In genomic region chr6:5679271-5679670, GRCh38 we compare ENCODE assay signal across 23 cellular contexts.
A peak's percentile ranks its signal among the peaks of the same experiment; 100 is the strongest.
DNase-seq lines count a peak whose midpoint lies in the region; ATAC-seq and TF ChIP-seq lines count a peak whose summit lies in the region.
"Had no signal": no experiment of that assay in that cellular context is flagged by ENCODE, and none has a peak within 500 bp of the region (broad histone marks: within the 10 kb centered on the region; RNA-seq: fewer than 3 reads in every experiment).

No MANE protein-coding gene starts in this region.

- H3K9me3 Mint-ChIP-seq in natural killer cell: no peaks in the 10 kb centered on the region
- H3K9me3 Mint-ChIP-seq in natural killer cell treated with Interleukin-12 subunit alpha and Interleukin-12 subunit beta and Interleukin-15 and Interleukin-18, amount 100 ng/mL, for 72 hours: no peaks in the 10 kb centered on the region
- H3K9me3 Mint-ChIP-seq: CD8-positive, alpha-beta T cell had no signal

- H3K27me3 Mint-ChIP-seq in natural killer cell (ENCODE audit: low read depth in 2 of 2): no peaks in the 10 kb centered on the region
- no peaks in the 10 kb centered on the region for H3K27me3 Mint-ChIP-seq in natural killer cell treated with Interleukin-12 subunit alpha and Interleukin-12 subunit beta and Interleukin-15 and Interleukin-18, amount 100 ng/mL, for 72 hours

- no peak for DNase-seq in natural killer cell
- DNase-seq in natural killer cell treated with Interleukin-12 subunit alpha and Interleukin-12 subunit beta and Interleukin-15 and Interleukin-18, amount 100 ng/mL, for 72 hours (ENCODE audit: low spot score): no peak
- peak; percentile 45 for DNase-seq in SHP77 treated with DMSO at 0.1 percent for 48 hours (lab: John Stamatoyannopoulos, UW)
- peak; percentile 91 for DNase-seq in left kidney (ENCODE audit: low read depth, low spot score)
- DNase-seq in Kasumi-1 (lab: John Stamatoyannopoulos, UW): no peak
- no peak for DNase-seq in NCI-H1048 (lab: John Stamatoyannopoulos, UW)
- DNase-seq in NCI-H2081 treated with DMSO at 0.1 percent for 48 hours (lab: John Stamatoyannopoulos, UW): no peak
- DNase-seq: 8988T; BE2C; Calu3; CD8-positive, alpha-beta T cell; H7; KG1; NCI-H1092; NCI-H1436 treated with DMSO at 0.1 percent for 48 hours; NCI-H2081; NCI-H510A; NCI-H748 treated with DMSO at 0.1 percent for 48 hours; NK-92 treated with Interleukin-12 subunit alpha and Interleukin-12 subunit beta, amount 100 ng/mL, for 24 hours; OCI-M1; Right ventricle myocardium superior had no signal

- ATAC-seq in natural killer cell (no peak), HG03095 (IDR thresholded peaks at IDR 0.05; ENCODE audit: unreplicated experiment) (no peak)
- ATAC-seq in natural killer cell treated with Interleukin-12 subunit alpha and Interleukin-12 subunit beta and Interleukin-15 and Interleukin-18, amount 100 ng/mL, for 72 hours: no peak
- ATAC-seq: CD8-positive, alpha-beta T cell; HepG2 had no signal

- intact Hi-C loops in natural killer cell (cut with micrococcal nuclease): no loop called here

- H3K36me3 Mint-ChIP-seq in natural killer cell: no peaks in the 10 kb centered on the region
- H3K36me3 Mint-ChIP-seq in natural killer cell treated with Interleukin-12 subunit alpha and Interleukin-12 subunit beta and Interleukin-15 and Interleukin-18, amount 100 ng/mL, for 72 hours: peaks cover 5% of the 10 kb centered on the region

- H3K4me1 Mint-ChIP-seq in natural killer cell: peaks cover 11 to 24% of the 10 kb centered on the region in 2 donors
- H3K4me1 Mint-ChIP-seq in natural killer cell treated with Interleukin-12 subunit alpha and Interleukin-12 subunit beta and Interleukin-15 and Interleukin-18, amount 100 ng/mL, for 72 hours (ENCODE audit: low read depth in 2 of 2): peaks cover 10 to 15% of the 10 kb centered on the region in 2 donors

- no peak for TF ChIP-seq CTCF in natural killer cell (IDR thresholded peaks at IDR 0.05)

- H3K27ac Mint-ChIP-seq in natural killer cell: no peak overlapping the region
- H3K27ac Mint-ChIP-seq in natural killer cell treated with Interleukin-12 subunit alpha and Interleukin-12 subunit beta and Interleukin-15 and Interleukin-18, amount 100 ng/mL, for 72 hours: peak overlapping the region in 1 of 2 donors; percentile 4

- H3K4me3 Mint-ChIP-seq in natural killer cell: peak overlapping the region; percentile 59
- no peak overlapping the region for H3K4me3 Mint-ChIP-seq in natural killer cell treated with Interleukin-12 subunit alpha and Interleukin-12 subunit beta and Interleukin-15 and Interleukin-18, amount 100 ng/mL, for 72 hours
- H3K4me3 Mint-ChIP-seq: CD8-positive, alpha-beta T cell had no signal

Comparison
In these comparisons a context has a peak if more than half of its experiments do, and no peak if none do; other contexts are left out.
1. DNase-seq: peak in SHP77 treated with DMSO at 0.1 percent for 48 hours (single experiment) and left kidney (single experiment); none in natural killer cell (single experiment), natural killer cell treated with Interleukin-12 subunit alpha and Interleukin-12 subunit beta and Interleukin-15 and Interleukin-18, amount 100 ng/mL, for 72 hours (single experiment), Kasumi-1 (0 of 2), NCI-H1048 (single experiment) and NCI-H2081 treated with DMSO at 0.1 percent for 48 hours (single experiment).